1 cellular context compared by ENCODE assay signal in the genomic region with DNA sequence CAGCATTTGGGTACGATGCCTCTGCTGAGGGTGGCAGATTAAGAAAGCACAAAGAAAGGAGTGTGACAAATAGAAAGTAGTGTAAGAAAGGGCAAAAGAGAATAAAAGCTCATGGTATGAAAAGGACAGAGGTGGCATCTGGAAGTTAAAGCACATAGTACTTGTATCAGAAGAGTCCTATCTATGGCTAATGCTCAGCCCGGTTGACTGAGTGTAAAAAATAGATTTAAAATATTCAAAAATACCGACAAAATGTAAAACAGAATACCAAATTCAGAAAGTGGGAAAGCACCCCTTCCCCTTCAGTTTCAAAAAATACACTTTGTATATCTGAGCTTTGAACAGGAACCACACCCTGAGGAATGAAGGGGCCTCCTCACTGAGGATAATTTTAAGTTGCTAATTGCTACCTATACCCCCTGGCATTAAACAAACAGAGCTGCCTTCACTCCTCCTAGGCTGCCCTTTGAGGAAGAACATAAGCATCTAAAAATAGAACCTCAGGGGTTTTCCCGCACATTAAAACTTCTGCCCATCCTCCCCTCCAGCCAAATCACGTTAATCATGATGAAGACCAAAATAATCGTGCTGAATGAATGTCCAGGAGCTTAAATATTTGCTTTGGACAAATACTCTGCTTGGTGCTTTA.
A peak's percentile ranks its signal among the peaks of the same experiment; 100 is the strongest.
TF ChIP-seq lines count a peak whose summit lies in the region.

No MANE protein-coding gene starts in this region.

TF ChIP-seq in GM12878, 131 proteins besides CTCF, POLR2A, EP300 and RAD21:
- TF ChIP-seq, protein P1, sequence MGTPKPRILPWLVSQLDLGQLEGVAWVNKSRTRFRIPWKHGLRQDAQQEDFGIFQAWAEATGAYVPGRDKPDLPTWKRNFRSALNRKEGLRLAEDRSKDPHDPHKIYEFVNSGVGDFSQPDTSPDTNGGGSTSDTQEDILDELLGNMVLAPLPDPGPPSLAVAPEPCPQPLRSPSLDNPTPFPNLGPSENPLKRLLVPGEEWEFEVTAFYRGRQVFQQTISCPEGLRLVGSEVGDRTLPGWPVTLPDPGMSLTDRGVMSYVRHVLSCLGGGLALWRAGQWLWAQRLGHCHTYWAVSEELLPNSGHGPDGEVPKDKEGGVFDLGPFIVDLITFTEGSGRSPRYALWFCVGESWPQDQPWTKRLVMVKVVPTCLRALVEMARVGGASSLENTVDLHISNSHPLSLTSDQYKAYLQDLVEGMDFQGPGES (IDR thresholded peaks at IDR 0.05), result no peak
- TF ChIP-seq, protein P2, sequence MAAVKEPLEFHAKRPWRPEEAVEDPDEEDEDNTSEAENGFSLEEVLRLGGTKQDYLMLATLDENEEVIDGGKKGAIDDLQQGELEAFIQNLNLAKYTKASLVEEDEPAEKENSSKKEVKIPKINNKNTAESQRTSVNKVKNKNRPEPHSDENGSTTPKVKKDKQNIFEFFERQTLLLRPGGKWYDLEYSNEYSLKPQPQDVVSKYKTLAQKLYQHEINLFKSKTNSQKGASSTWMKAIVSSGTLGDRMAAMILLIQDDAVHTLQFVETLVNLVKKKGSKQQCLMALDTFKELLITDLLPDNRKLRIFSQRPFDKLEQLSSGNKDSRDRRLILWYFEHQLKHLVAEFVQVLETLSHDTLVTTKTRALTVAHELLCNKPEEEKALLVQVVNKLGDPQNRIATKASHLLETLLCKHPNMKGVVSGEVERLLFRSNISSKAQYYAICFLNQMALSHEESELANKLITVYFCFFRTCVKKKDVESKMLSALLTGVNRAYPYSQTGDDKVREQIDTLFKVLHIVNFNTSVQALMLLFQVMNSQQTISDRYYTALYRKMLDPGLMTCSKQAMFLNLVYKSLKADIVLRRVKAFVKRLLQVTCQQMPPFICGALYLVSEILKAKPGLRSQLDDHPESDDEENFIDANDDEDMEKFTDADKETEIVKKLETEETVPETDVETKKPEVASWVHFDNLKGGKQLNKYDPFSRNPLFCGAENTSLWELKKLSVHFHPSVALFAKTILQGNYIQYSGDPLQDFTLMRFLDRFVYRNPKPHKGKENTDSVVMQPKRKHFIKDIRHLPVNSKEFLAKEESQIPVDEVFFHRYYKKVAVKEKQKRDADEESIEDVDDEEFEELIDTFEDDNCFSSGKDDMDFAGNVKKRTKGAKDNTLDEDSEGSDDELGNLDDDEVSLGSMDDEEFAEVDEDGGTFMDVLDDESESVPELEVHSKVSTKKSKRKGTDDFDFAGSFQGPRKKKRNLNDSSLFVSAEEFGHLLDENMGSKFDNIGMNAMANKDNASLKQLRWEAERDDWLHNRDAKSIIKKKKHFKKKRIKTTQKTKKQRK (IDR thresholded peaks at IDR 0.05; ENCODE audit: low read depth, low read length), result no peak
- TF ChIP-seq MEF2A (IDR thresholded peaks at IDR 0.05; ENCODE audit: insufficient read depth, low read depth, low read length) (peak; percentile 62), CHD4 (IDR thresholded peaks at IDR 0.05) (no peak)
